ENCODE assay signal across 9 cellular contexts in the genomic region with DNA sequence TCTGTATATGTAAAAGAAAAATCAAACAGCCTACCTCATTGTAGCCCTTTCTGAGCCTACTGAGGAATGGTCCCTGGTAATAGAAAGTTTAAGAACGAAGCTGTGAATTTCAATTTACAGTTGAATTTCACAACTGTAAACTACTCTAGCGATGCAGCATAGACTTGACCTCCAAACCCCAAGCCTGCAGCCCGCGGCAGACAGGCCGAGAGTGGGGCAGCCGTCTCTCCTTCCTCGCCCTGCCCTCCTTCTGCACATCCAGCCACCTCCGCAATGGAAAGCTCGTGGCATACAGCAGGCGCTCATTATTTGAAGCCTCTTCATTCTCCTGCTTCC. TPM values are rescaled to one million over a fixed set of nuclear protein-coding genes. Genes with fewer than 3 reads are reported as not detected.
DNase-seq lines count a peak whose midpoint lies in the region; ATAC-seq and TF ChIP-seq lines count a peak whose summit lies in the region.
"Had no signal": no experiment of that assay in that cellular context is flagged by ENCODE, and none has a peak within 500 bp of the region (broad histone marks: within the 10 kb centered on the region; RNA-seq: fewer than 3 reads in every experiment).

No MANE protein-coding gene starts in this region.

- TF ChIP-seq CTCF in SK-N-SH (IDR thresholded peaks at IDR 0.05) (no peak), heart left ventricle (IDR thresholded peaks at IDR 0.05) (no peak), smooth muscle cell (IDR thresholded peaks at IDR 0.05; ENCODE audit: borderline replicate concordance, insufficient read depth, poor library complexity, severe bottlenecking) (no peak)

- H3K4me3 ChIP-seq in SK-N-SH (ENCODE audit: low read depth in 2 of 2, low read length in 1 of 2) (peak overlapping the region; percentile 59 to 68; a peak in 3 of 4 replicates), heart left ventricle (peak overlapping the region; percentile 43 to 73 (median 64)), smooth muscle cell (peak overlapping the region; percentile 63)

- H3K27me3 ChIP-seq in SK-N-SH (ENCODE audit: insufficient read depth), result peaks cover 15% of the 10 kb centered on the region; the same call in 1 of the 2 replicates
- H3K27me3 ChIP-seq in heart left ventricle, result no peaks in the 10 kb centered on the region
- no peaks in the 10 kb centered on the region for H3K27me3 ChIP-seq in smooth muscle cell (ENCODE audit: low read depth)

- H2AFZ ChIP-seq in SK-N-SH (ENCODE audit: low read depth) (peak overlapping the region; percentile 88; the same call in 1 of the 2 replicates), smooth muscle cell (ENCODE audit: low read depth) (peak overlapping the region; percentile 93)

- H3F3A ChIP-seq in SK-N-SH (replicated peaks; ENCODE audit: insufficient read depth) (peaks cover 3% of the 10 kb centered on the region), smooth muscle cell (ENCODE audit: low read depth) (peaks cover 6% of the 10 kb centered on the region)

- POLR2A ChIA-PET in SK-N-SH (lab: Yijun Ruan, JAX), result no interaction called here

- H3K79me2 ChIP-seq in SK-N-SH (ENCODE audit: insufficient read depth) (no peaks in the 10 kb centered on the region), smooth muscle cell (ENCODE audit: low read depth) (no peaks in the 10 kb centered on the region)

- TF ChIP-seq POLR2A in heart left ventricle (IDR thresholded peaks at IDR 0.05), result no peak

- H3K9me2 ChIP-seq in SK-N-SH, result no peaks in the 10 kb centered on the region

- H4K20me1 ChIP-seq in SK-N-SH (ENCODE audit: insufficient read depth), result no peaks in the 10 kb centered on the region
- no peaks in the 10 kb centered on the region for H4K20me1 ChIP-seq in smooth muscle cell (ENCODE audit: low read depth)

- H3K4me1 ChIP-seq in SK-N-SH (ENCODE audit: control insufficient read depth in 1 of 2, insufficient read depth in 2 of 2, low read depth in 1 of 2, low read length in 1 of 2), result peaks cover 0 to 3% of the 10 kb centered on the region in 2 experiments; a peak in 1 of 4 replicates
- peaks cover 0 to 13% (median 5%) of the 10 kb centered on the region in 12 donors for H3K4me1 ChIP-seq in heart left ventricle
- H3K4me1 ChIP-seq in smooth muscle cell (ENCODE audit: low read depth), result peaks cover 3% of the 10 kb centered on the region

- TF ChIP-seq EP300 in SK-N-SH (IDR thresholded peaks at IDR 0.05; ENCODE audit: borderline replicate concordance in 1 of 2, low read depth in 1 of 2, low read length in 1 of 2), result no peak

- ATAC-seq in heart left ventricle, result peak in 3 of 4 donors; percentile 3 to 32 (median 6)

- peak; percentile 17 for DNase-seq in activated CD8-positive, alpha-beta memory T cell treated with anti-CD3 and anti-CD28 coated beads, Interleukin-2, amount 50 U/mL, for 4 hours
- no peak for DNase-seq in activated CD8-positive, alpha-beta memory T cell treated with anti-CD3 and anti-CD28 coated beads for 24 hours
- DNase-seq in SK-N-SH, result no peak
- no peak for DNase-seq in heart left ventricle
- no peak for DNase-seq in smooth muscle cell (lab: John Stamatoyannopoulos, UW; ENCODE audit: unreplicated experiment)
- DNase-seq in NCI-H446 treated with DMSO at 0.1 percent for 48 hours (lab: John Stamatoyannopoulos, UW), result no peak
- no peak for DNase-seq in NCI-H774 (lab: John Stamatoyannopoulos, UW)
- no peak for DNase-seq in COLO829 (ENCODE audit: low spot score)

- TF ChIP-seq RAD21 in SK-N-SH (IDR thresholded peaks at IDR 0.05; ENCODE audit: low read length), result no peak

- H3K9me3 ChIP-seq in SK-N-SH (no peaks in the 10 kb centered on the region), heart left ventricle (no peaks in the 10 kb centered on the region), smooth muscle cell (replicated peaks; ENCODE audit: low read depth) (no peaks in the 10 kb centered on the region)

- H3K9ac ChIP-seq in SK-N-SH (no peak overlapping the region), smooth muscle cell (ENCODE audit: low read depth) (no peak overlapping the region)

- H3K36me3 ChIP-seq in SK-N-SH (replicated peaks in 1 of 2; ENCODE audit: control insufficient read depth in 1 of 2, insufficient read depth in 2 of 2, low read length in 1 of 2), result no peaks in the 10 kb centered on the region
- no peaks in the 10 kb centered on the region for H3K36me3 ChIP-seq in heart left ventricle
- no peaks in the 10 kb centered on the region for H3K36me3 ChIP-seq in smooth muscle cell (ENCODE audit: low read depth)

- 16% methylated on average over 8 of the region's 10 CpGs for WGBS in SK-N-SH (ENCODE audit: low lambda C conversion rate)
- 21 to 40% (median 28%) methylated on average over 10 of the region's 10 CpGs for WGBS in heart left ventricle, 4 donors
- WGBS in smooth muscle cell (ENCODE audit: low lambda C conversion rate), result 39% methylated on average over 10 of the region's 10 CpGs

- CTCF ChIA-PET in SK-N-SH (lab: Yijun Ruan, JAX), result interaction anchor here (0.6 to 4.2 kb wide), 63 partner anchors 8 to 586 kb away, joined by 3 to 79 read pairs (median 5); partner anchors contain the start of genes RNASE2, RNASE4 and SLC39A2

- intact Hi-C loops in heart left ventricle (cut with DNase I), result loop anchor here in 9 of 10 donors (2.0 to 10.0 kb wide), 12 partner anchors 98 to 356 kb away; partner anchors contain the start of genes RNASE4 (in 2 of the 9) and ANG (in 1 of the 9)

- H3K4me2 ChIP-seq in SK-N-SH (peak overlapping the region; percentile 89), smooth muscle cell (peak overlapping the region; percentile 91)

- H3K27ac ChIP-seq in SK-N-SH (ENCODE audit: low read depth in 2 of 2, low read length in 1 of 2) (no peak overlapping the region), heart left ventricle (peak overlapping the region in 11 of 12 donors; percentile 14 to 83 (median 58)), smooth muscle cell (ENCODE audit: low read depth) (no peak overlapping the region)

TF ChIP-seq in SK-N-SH, 30 proteins besides CTCF, POLR2A, EP300 and RAD21:
- TF ChIP-seq, protein P1, sequence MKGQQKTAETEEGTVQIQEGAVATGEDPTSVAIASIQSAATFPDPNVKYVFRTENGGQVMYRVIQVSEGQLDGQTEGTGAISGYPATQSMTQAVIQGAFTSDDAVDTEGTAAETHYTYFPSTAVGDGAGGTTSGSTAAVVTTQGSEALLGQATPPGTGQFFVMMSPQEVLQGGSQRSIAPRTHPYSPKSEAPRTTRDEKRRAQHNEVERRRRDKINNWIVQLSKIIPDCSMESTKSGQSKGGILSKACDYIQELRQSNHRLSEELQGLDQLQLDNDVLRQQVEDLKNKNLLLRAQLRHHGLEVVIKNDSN (IDR thresholded peaks at IDR 0.05; ENCODE audit: borderline replicate concordance, low read depth), result no peak
- TF ChIP-seq JUND (IDR thresholded peaks at IDR 0.05), result no peak

RNA-seq across cellular contexts. Expression of gene RNASE2, which starts 15.3 kb away (rescaled TPM):
- polyA plus RNA-seq in SK-N-SH (2012; rRNA removed), result not detected in 2 replicates
- not detected in 2 replicates for polyA plus RNA-seq in SK-N-SH (2012; cell fraction: cytosol; rRNA removed)
- polyA plus RNA-seq in SK-N-SH (2012; cell fraction: nucleus; rRNA removed), result not detected in 2 replicates
- 10 to 100 TPM in 1 of 9 donors, 1 to 10 TPM in 3, under 1 TPM in 2, not detected in 3; 0.80 to 16.6 (median 2.0) TPM for total RNA-seq in heart left ventricle
- polyA plus RNA-seq in heart left ventricle, result 1 to 10 TPM; 2.1 to 4.5 TPM
- total RNA-seq in smooth muscle cell, result not detected in 2 replicates
- not detected in 2 replicates for polyA plus RNA-seq in smooth muscle cell

RNA-seq across cellular contexts. Expression of gene METTL17, which starts 19.2 kb away (rescaled TPM):
- polyA plus RNA-seq in SK-N-SH (2012; rRNA removed), result 104 and 144 TPM in 2 replicates
- polyA plus RNA-seq in SK-N-SH (2012; cell fraction: cytosol; rRNA removed), result 44.2 and 55.4 TPM in 2 replicates
- 426 and 562 TPM in 2 replicates for polyA plus RNA-seq in SK-N-SH (2012; cell fraction: nucleus; rRNA removed)
- 10 to 100 TPM; 31.3 to 59.5 (median 43.2) TPM for total RNA-seq in heart left ventricle
- polyA plus RNA-seq in heart left ventricle, result 10 to 100 TPM; 51.0 to 53.2 TPM
- total RNA-seq in smooth muscle cell, result 70.0 and 96.3 TPM in 2 replicates
- 46.5 and 55.3 TPM in 2 replicates for polyA plus RNA-seq in smooth muscle cell

RNA-seq across cellular contexts. Expression of gene SLC39A2, which starts 28.5 kb away (rescaled TPM):
- not detected in 2 replicates for polyA plus RNA-seq in SK-N-SH (2012; rRNA removed)
- not detected in 2 replicates for polyA plus RNA-seq in SK-N-SH (2012; cell fraction: cytosol; rRNA removed)
- polyA plus RNA-seq in SK-N-SH (2012; cell fraction: nucleus; rRNA removed), result 0.08 and 0.14 TPM in 2 replicates
- not detected for total RNA-seq in heart left ventricle
- polyA plus RNA-seq in heart left ventricle, result not detected
- 9.1 and 10.1 TPM in 2 replicates for total RNA-seq in smooth muscle cell
- polyA plus RNA-seq in smooth muscle cell, result 14.3 and 18.7 TPM in 2 replicates

RNA-seq across cellular contexts. Expression of gene NDRG2, which starts 54.2 kb away (rescaled TPM):
- polyA plus RNA-seq in SK-N-SH (2012; rRNA removed) (15.8 and 15.9 TPM in 2 replicates), heart left ventricle (100 to 1,000 TPM; 314 to 339 TPM), smooth muscle cell (40.4 and 48.4 TPM in 2 replicates)
- 10.1 and 11.7 TPM in 2 replicates for polyA plus RNA-seq in SK-N-SH (2012; cell fraction: cytosol; rRNA removed)
- polyA plus RNA-seq in SK-N-SH (2012; cell fraction: nucleus; rRNA removed), result 29.0 and 31.1 TPM in 2 replicates
- total RNA-seq in heart left ventricle (100 to 1,000 TPM; 187 to 661 (median 301) TPM), smooth muscle cell (31.1 and 39.8 TPM in 2 replicates)

RNA-seq across cellular contexts. Expression of gene TPPP2, which starts 59.4 kb away (rescaled TPM):
- polyA plus RNA-seq in SK-N-SH (2012; rRNA removed), result not detected in 2 replicates
- not detected in 2 replicates for polyA plus RNA-seq in SK-N-SH (2012; cell fraction: cytosol; rRNA removed)
- not detected in 2 replicates for polyA plus RNA-seq in SK-N-SH (2012; cell fraction: nucleus; rRNA removed)
- total RNA-seq in heart left ventricle, result 1 to 10 TPM in 3 of 9 donors, under 1 TPM in 4, not detected in 2; 0.54 to 2.8 (median 0.99) TPM
- polyA plus RNA-seq in heart left ventricle, result under 1 TPM; 0.65 to 0.96 TPM
- 1.2 TPM in 1 of 2 replicates, not detected in the other for total RNA-seq in smooth muscle cell
- polyA plus RNA-seq in smooth muscle cell, result 0.65 and 0.70 TPM in 2 replicates
- polyA plus RNA-seq: adipose tissue had no signal

Comparison
In these comparisons a context has a peak if more than half of its experiments do, and no peak if none do; other contexts are left out.
1. H3K27ac ChIP-seq: peak in heart left ventricle (11 of 12); none in SK-N-SH (0 of 2) and smooth muscle cell (single experiment).
2. RNA of gene SLC39A2, which starts 28.5 kb away (polyA plus RNA-seq): 14.3 to 18.7 TPM in smooth muscle cell; 0.08 to 0.14 TPM in SK-N-SH and not detected in heart left ventricle; every median in the first group is over 10 times any median in the second.
3. Peak in every context shown above with its lines, with median percentiles within 50 percentile points of each other: H3K4me3 ChIP-seq.